Comparison of ENCODE assay signal across 24 cellular contexts in the genomic region with DNA sequence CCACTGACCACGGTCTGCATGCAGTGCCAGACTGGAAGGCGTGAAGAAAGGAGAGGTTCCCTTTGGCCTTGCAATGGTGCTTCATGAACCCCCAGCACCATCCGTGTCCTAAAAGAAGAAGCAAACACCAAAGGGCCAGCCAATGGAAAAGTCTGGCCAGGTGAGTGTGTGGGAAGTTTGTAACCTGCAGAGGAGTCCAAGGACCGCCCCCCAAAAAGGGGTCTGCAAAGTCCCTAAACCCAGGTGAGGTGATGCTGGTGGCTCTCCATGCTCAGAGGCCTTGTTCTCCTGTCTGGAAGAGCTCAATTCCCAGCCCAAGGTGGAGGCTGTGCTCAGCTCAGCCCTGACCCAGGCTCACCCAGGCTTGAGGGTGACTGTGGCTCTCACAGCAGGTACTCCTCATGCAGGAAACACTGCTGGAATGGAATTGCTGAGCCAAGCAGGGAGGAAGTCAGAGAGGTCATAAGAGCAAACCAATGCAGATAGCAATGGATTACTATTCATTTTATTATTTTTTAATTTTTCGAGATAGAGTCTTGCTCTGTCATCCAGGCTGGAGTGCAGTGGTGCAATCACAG.
"Had no signal": no experiment of that assay in that cellular context is flagged by ENCODE, and none has a peak within 500 bp of the region (broad histone marks: within the 10 kb centered on the region; RNA-seq: fewer than 3 reads in every experiment).

No MANE protein-coding gene starts in this region.

- H3K4me1 ChIP-seq: adrenal gland had no signal

- H3K4me1 Mint-ChIP-seq: activated B cell treated with CpG ODN at 0.5 μM for 24 hours; activated CD4-positive, alpha-beta T cell treated with anti-CD3 and anti-CD28 coated beads, Interleukin-2, amount 10 ng/mL, durations not matched to agents 7 days and 5 days; activated naive CD8-positive, alpha-beta T cell treated with anti-CD3 and anti-CD28 coated beads, Interleukin-2, amount 10 ng/mL, durations not matched to agents 7 days and 5 days had no signal

- H3K4me3 Mint-ChIP-seq: activated B cell treated with CpG ODN at 0.5 μM for 24 hours; activated CD4-positive, alpha-beta memory T cell treated with anti-CD3 and anti-CD28 coated beads for 36 hours; activated CD4-positive, alpha-beta T cell treated with anti-CD3 and anti-CD28 coated beads, Interleukin-2, amount 10 ng/mL, durations not matched to agents 7 days and 5 days; activated naive CD8-positive, alpha-beta T cell treated with anti-CD3 and anti-CD28 coated beads, Interleukin-2, amount 10 ng/mL, durations not matched to agents 7 days and 5 days; T-cell had no signal

- H3K9me3 Mint-ChIP-seq: activated CD4-positive, alpha-beta T cell treated with anti-CD3 and anti-CD28 coated beads, Interleukin-2, amount 10 ng/mL, durations not matched to agents 7 days and 5 days had no signal

- H3K36me3 Mint-ChIP-seq: activated naive CD8-positive, alpha-beta T cell treated with anti-CD3 and anti-CD28 coated beads, Interleukin-2, amount 10 ng/mL, durations not matched to agents 7 days and 5 days; T-cell had no signal

- H3K4me3 ChIP-seq: adrenal gland, SK-N-MC had no signal

- H3K36me3 ChIP-seq: adrenal gland had no signal

- DNase-seq: activated B cell treated with CpG ODN at 0.5 μM for 24 hours; activated CD4-positive, alpha-beta memory T cell treated with anti-CD3 and anti-CD28 coated beads for 36 hours; activated CD4-positive, alpha-beta T cell treated with anti-CD3 and anti-CD28 coated beads for 1 hour; activated CD4-positive, alpha-beta T cell treated with anti-CD3 and anti-CD28 coated beads, Interleukin-2, amount 10 ng/mL, durations not matched to agents 7 days and 5 days; activated CD8-positive, alpha-beta memory T cell treated with anti-CD3 and anti-CD28 coated beads, Interleukin-2, amount 50 U/mL, for 4 hours; activated naive CD4-positive, alpha-beta T cell treated with anti-CD3 and anti-CD28 coated beads, Interleukin-2, amount 50 U/mL, for 16 hours; activated naive CD8-positive, alpha-beta T cell treated with anti-CD3 and anti-CD28 coated beads, Interleukin-2, amount 10 ng/mL, durations not matched to agents 7 days and 5 days; anterior cingulate cortex; caudate nucleus; IMR-90; Kasumi-1; KBM-7; NCI-H1105; NCI-H1436; NCI-H1694 treated with DMSO at 0.1 percent for 48 hours; NCI-H2029 treated with DMSO at 0.1 percent for 48 hours; NCI-H446; NCI-H524; T-cell; T-helper 2 cell; T1000 had no signal

- H3K27me3 Mint-ChIP-seq: activated CD4-positive, alpha-beta memory T cell treated with anti-CD3 and anti-CD28 coated beads for 36 hours had no signal

- H3K27me3 ChIP-seq: adrenal gland had no signal

- H3K27ac ChIP-seq: adrenal gland, SK-N-MC had no signal

- ATAC-seq: T-cell had no signal

- H3K27ac Mint-ChIP-seq: activated B cell treated with CpG ODN at 0.5 μM for 24 hours; activated CD4-positive, alpha-beta memory T cell treated with anti-CD3 and anti-CD28 coated beads for 36 hours; activated CD4-positive, alpha-beta T cell treated with anti-CD3 and anti-CD28 coated beads, Interleukin-2, amount 10 ng/mL, durations not matched to agents 7 days and 5 days; activated naive CD8-positive, alpha-beta T cell treated with anti-CD3 and anti-CD28 coated beads, Interleukin-2, amount 10 ng/mL, durations not matched to agents 7 days and 5 days; T-cell had no signal

- FAIRE-seq: TTC549 had no signal
